Comparison of ENCODE assay signal across 8 cellular contexts in the genomic region with DNA sequence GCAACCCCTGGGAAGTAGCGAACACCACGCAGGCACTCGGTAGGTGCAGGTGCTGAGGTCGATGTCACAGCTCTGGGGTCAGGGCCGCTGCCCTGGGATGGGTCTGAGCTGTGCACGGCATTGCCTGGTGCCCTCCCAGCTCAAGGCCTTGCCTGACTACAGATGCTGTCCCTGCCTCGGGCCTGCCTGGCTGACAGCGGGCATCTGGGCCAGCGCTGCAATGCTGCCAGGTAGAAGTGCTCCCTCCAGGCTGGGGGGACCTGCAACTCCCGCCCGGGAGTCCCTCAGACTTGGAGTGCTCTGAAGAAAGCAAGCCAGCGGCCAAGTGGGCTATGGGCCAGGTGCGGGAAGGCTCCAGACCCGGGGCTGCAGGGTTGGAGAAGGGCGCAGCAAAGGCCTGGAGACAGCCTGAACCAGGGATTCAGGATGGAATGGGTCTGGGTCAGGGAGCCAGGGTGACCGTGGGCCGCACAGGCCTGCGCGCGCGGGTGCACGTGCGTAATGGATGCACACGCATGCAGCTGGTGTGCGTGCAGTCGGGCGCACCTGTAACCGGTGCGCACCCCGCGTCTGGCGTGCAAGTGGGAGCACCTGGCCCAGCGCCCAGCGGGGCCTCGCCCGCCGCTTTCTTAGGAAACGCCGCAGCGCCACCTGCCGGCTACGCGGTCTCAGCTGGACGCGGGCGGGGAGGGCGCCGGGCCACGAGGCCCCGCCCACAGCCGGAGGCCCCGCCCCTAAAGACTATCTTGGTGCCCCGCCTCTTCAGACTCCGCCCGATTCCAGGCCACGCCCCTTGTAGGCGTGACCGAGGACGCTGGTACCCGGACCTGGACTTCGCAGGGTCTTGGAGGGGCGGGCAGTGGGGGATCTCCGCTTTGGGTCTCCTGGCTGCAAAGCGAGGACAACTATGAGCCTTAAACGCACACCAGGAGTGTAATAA. TPM values are rescaled to one million over a fixed set of nuclear protein-coding genes. Genes with fewer than 3 reads are reported as not detected.
A peak's percentile ranks its signal among the peaks of the same experiment; 100 is the strongest.
DNase-seq lines count a peak whose midpoint lies in the region; ATAC-seq lines count a peak whose summit lies in the region.

No MANE protein-coding gene starts in this region.

- CTCF ChIA-PET in activated CD4-positive, alpha-beta T cell treated with anti-CD3 and anti-CD28 coated beads for 36 hours (lab: Charles Lee): interaction anchor here (0.6 to 1.1 kb wide), 4 partner anchors 16 to 825 kb away, joined by 3 to 4 read pairs (median 3); no protein-coding TSS in a partner anchor

- H3K27ac Mint-ChIP-seq in activated CD4-positive, alpha-beta T cell treated with anti-CD3 and anti-CD28 coated beads for 36 hours: no peak overlapping the region
- H3K27ac Mint-ChIP-seq in central memory CD8-positive, alpha-beta T cell (ENCODE audit: low read depth): no peak overlapping the region

- intact Hi-C loops in activated CD4-positive, alpha-beta T cell treated with anti-CD3 and anti-CD28 coated beads for 36 hours (cut with DNase I, micrococcal nuclease): loop anchor here (1.0 to 5.0 kb wide), 9 partner anchors 20 to 490 kb away; partner anchors contain the start of genes COX19 (in 1 of the 2), GPR146 (in 1 of the 2), MAFK (in 1 of the 2) and MICALL2 (in 1 of the 2)

- no peaks in the 10 kb centered on the region for H3K9me3 Mint-ChIP-seq in activated CD4-positive, alpha-beta T cell treated with anti-CD3 and anti-CD28 coated beads for 36 hours (ENCODE audit: low read depth)
- H3K9me3 Mint-ChIP-seq in central memory CD8-positive, alpha-beta T cell: no peaks in the 10 kb centered on the region

- no peak overlapping the region for H3K4me3 Mint-ChIP-seq in activated CD4-positive, alpha-beta T cell treated with anti-CD3 and anti-CD28 coated beads for 36 hours
- peak overlapping the region; percentile 59 for H3K4me3 Mint-ChIP-seq in central memory CD8-positive, alpha-beta T cell

- H3K4me1 Mint-ChIP-seq in activated CD4-positive, alpha-beta T cell treated with anti-CD3 and anti-CD28 coated beads for 36 hours: peaks cover 14% of the 10 kb centered on the region
- peaks cover 13% of the 10 kb centered on the region for H3K4me1 Mint-ChIP-seq in central memory CD8-positive, alpha-beta T cell

- H3K27me3 Mint-ChIP-seq in activated CD4-positive, alpha-beta T cell treated with anti-CD3 and anti-CD28 coated beads for 36 hours: peaks cover 5% of the 10 kb centered on the region
- H3K27me3 Mint-ChIP-seq in central memory CD8-positive, alpha-beta T cell: peaks cover 11% of the 10 kb centered on the region

- ATAC-seq in HG03175 (IDR thresholded peaks at IDR 0.05; ENCODE audit: unreplicated experiment) (peak; percentile 59), HG03520 (IDR thresholded peaks at IDR 0.05; ENCODE audit: unreplicated experiment) (no peak)
- peak; percentile 82 for ATAC-seq in activated CD4-positive, alpha-beta T cell treated with anti-CD3 and anti-CD28 coated beads for 36 hours
- ATAC-seq in central memory CD8-positive, alpha-beta T cell (replicated peaks; ENCODE audit: extremely low read depth, poor library complexity, severe bottlenecking): peak; percentile 58

- DNase-seq in GF-D8 (lab: John Stamatoyannopoulos, UW) (peak; percentile 37), NCI-H510A treated with DMSO at 0.1 percent for 48 hours (lab: John Stamatoyannopoulos, UW) (peak; percentile 73), kidney tubule cell (ENCODE audit: low spot score) (peak; percentile 78)
- DNase-seq in activated CD4-positive, alpha-beta T cell treated with anti-CD3 and anti-CD28 coated beads for 36 hours: peak; percentile 97
- peak; percentile 80 to 86 for DNase-seq in central memory CD8-positive, alpha-beta T cell (ENCODE audit: low spot score in 2 of 2)
- DNase-seq in stimulated activated CD4-positive, alpha-beta T cell treated with anti-CD3 and anti-CD28 coated beads, Interleukin-2, amount 100 ng/mL, for 24 hours: peak; percentile 93 to 95

- H3K36me3 Mint-ChIP-seq in activated CD4-positive, alpha-beta T cell treated with anti-CD3 and anti-CD28 coated beads for 36 hours (ENCODE audit: low read depth): no peaks in the 10 kb centered on the region
- H3K36me3 Mint-ChIP-seq in central memory CD8-positive, alpha-beta T cell (ENCODE audit: insufficient read depth): peaks cover 1% of the 10 kb centered on the region

- POLR2A ChIA-PET in activated CD4-positive, alpha-beta T cell treated with anti-CD3 and anti-CD28 coated beads for 36 hours (lab: Charles Lee): no interaction called here

RNA-seq across cellular contexts. Expression of gene MICALL2, which starts 46.7 kb away (rescaled TPM):
- total RNA-seq in activated CD4-positive, alpha-beta T cell treated with anti-CD3 and anti-CD28 coated beads for 36 hours: 1 to 10 TPM; 1.9 to 2.7 TPM

Comparison
In these comparisons a context has a peak if more than half of its experiments do, and no peak if none do; other contexts are left out.
1. DNase-seq: peak in every context shown above with its lines; median percentile 97 in activated CD4-positive, alpha-beta T cell treated with anti-CD3 and anti-CD28 coated beads for 36 hours; 94 in stimulated activated CD4-positive, alpha-beta T cell treated with anti-CD3 and anti-CD28 coated beads, Interleukin-2, amount 100 ng/mL, for 24 hours; 83 in central memory CD8-positive, alpha-beta T cell; 78 in kidney tubule cell; 73 in NCI-H510A treated with DMSO at 0.1 percent for 48 hours; 37 in GF-D8.